Comparison of ENCODE assay signal across 4 cellular contexts in genomic region chr11:45622283-45622682, GRCh38. TPM values are rescaled to one million over a fixed set of nuclear protein-coding genes. Genes with fewer than 3 reads are reported as not detected.
"Had no signal": no experiment of that assay in that cellular context is flagged by ENCODE, and none has a peak within 500 bp of the region (broad histone marks: within the 10 kb centered on the region; RNA-seq: fewer than 3 reads in every experiment).

No MANE protein-coding gene starts in this region.

- ATAC-seq: GM12878 had no signal

- DNase-seq: GDM1, GF-D8 had no signal

- H3K4me3 ChIP-seq: GM12878 had no signal

RNA-seq across cellular contexts. Expression of gene CHST1, which starts 43.1 kb away (rescaled TPM):
- total RNA-seq: G401, GM12878 had no signal
- polyA plus RNA-seq: GM12878 had no signal
